ENCODE assay signal across 16 cellular contexts in the genomic region with DNA sequence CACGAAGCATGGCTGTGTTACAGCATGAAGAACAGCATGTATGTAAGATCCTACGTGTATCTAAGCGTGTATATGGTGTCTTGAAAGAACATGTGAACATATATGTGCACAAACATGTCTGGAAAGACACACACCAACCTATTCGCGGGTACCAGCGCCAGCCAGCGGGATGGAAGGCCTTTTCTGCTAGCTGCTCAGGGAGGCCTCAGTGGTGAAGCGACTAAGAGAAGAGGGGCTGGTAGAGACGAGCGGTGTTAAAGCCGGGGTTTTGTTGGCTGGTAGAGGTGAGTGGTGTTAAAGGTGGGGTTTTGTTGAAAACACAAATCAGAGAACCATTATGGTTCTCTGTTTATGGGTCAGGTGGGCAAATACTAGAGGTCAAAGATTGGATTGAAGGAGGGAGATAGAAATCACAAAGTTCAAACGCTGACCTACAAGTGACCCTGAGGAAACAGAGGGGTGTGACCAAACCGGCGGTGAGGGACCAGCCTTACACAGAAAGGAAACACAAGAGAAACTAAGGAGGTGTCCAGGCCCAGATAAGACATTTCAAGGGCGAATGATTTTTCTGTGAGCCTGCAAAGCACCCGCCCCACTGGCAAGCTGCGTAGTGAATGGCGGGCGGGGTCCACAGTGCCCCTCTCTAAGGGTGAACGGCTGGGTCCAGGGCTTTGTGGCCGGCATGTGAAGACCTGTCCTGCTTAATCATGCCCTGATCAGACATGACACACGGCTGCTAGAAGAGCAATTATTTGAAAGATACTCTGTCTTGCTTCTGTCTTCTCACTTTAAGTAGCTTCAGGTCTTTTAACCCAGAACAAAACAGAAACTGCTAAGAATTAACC. TPM values are rescaled to one million over a fixed set of nuclear protein-coding genes. Genes with fewer than 3 reads are reported as not detected.
A peak's percentile ranks its signal among the peaks of the same experiment; 100 is the strongest.
DNase-seq lines count a peak whose midpoint lies in the region; ATAC-seq, FAIRE-seq and TF ChIP-seq lines count a peak whose summit lies in the region.
"Had no signal": no experiment of that assay in that cellular context is flagged by ENCODE, and none has a peak within 500 bp of the region (broad histone marks: within the 10 kb centered on the region; RNA-seq: fewer than 3 reads in every experiment).

No MANE protein-coding gene starts in this region.

- CTCF ChIA-PET in K562 (lab: Yijun Ruan, JAX; ENCODE audit: low intra/inter-chr PET ratio) = no interaction called here

- intact Hi-C loops in K562 (cut with micrococcal nuclease) (no loop called here), lower leg skin (cut with DNase I; ENCODE audit: low total_unique reads) (no loop called here)

- H3K4me1 Mint-ChIP-seq in T-helper 2 cell treated with Interferon-gamma antibody and Interleukin-4, amounts not matched to agents 5 μg/mL and 100 μg/mL, for 36 hours (ENCODE audit: low read depth) = peaks cover 42% of the 10 kb centered on the region

- H3K27ac ChIP-seq in K562 (ENCODE audit: extremely low read depth, low read depth, low read length) = no peak overlapping the region
- peak overlapping the region; percentile 31 for H3K27ac ChIP-seq in stomach smooth muscle (ENCODE audit: low read length)
- H3K27ac ChIP-seq: 22Rv1, neural progenitor cell had no signal

- no peaks in the 10 kb centered on the region for H3K9me1 ChIP-seq in K562 (ENCODE audit: control insufficient read depth, insufficient read depth, low read length)

- peaks cover 12% of the 10 kb centered on the region; the same call in 1 of the 2 replicates for H4K20me1 ChIP-seq in K562 (replicated peaks; ENCODE audit: control insufficient read depth, insufficient read depth, low read length)

- TF ChIP-seq POLR2A in K562 (conservative IDR thresholded peaks at IDR 0.05) = no peak
- TF ChIP-seq POLR2A in lower leg skin (IDR thresholded peaks at IDR 0.05) = no peak

- no peak for TF ChIP-seq RAD21 in K562 (CRISPR knock-in tag; conservative IDR thresholded peaks at IDR 0.05 in 1 of 2, IDR thresholded peaks at IDR 0.05 in 1 of 2)

- H3K9me3 ChIP-seq in K562 (replicated peaks; ENCODE audit: control insufficient read depth, insufficient read depth, low read depth, low read length) = no peaks in the 10 kb centered on the region
- no peaks in the 10 kb centered on the region for H3K9me3 ChIP-seq in stomach smooth muscle (ENCODE audit: control insufficient read depth in 2 of 2, low read length in 2 of 2)

- no TSS peak for BruUV-seq in K562 (replicated peaks; lab: Mats Ljungman, UMichigan)

- peak; percentile 67 for FAIRE-seq in K562 (lab: Jason Lieb, UNC)

- no peak overlapping the region for H2AFZ ChIP-seq in K562 (ENCODE audit: low read depth, low read length)
- H2AFZ ChIP-seq: GM23338, neural progenitor cell had no signal

- H3K4me1 ChIP-seq in K562 (replicated peaks in 1 of 2; ENCODE audit: control insufficient read depth in 2 of 2, insufficient read depth in 2 of 2, low read length in 2 of 2) (peaks cover 6 to 17% of the 10 kb centered on the region in 2 experiments; a peak in 4 of 5 replicates), stomach smooth muscle (ENCODE audit: control insufficient read depth, insufficient read depth, low read length) (peaks cover 29% of the 10 kb centered on the region)

- H3K27me3 Mint-ChIP-seq in T-helper 2 cell treated with Interferon-gamma antibody and Interleukin-4, amounts not matched to agents 5 μg/mL and 100 μg/mL, for 36 hours (ENCODE audit: low read depth) = peaks cover 8% of the 10 kb centered on the region

- H3K36me3 ChIP-seq in K562 (ENCODE audit: control insufficient read depth, insufficient read depth, low read length) = peaks cover 3% of the 10 kb centered on the region; the same call in 2 of the 3 replicates
- H3K36me3 ChIP-seq in stomach smooth muscle (ENCODE audit: control insufficient read depth in 2 of 2, insufficient read depth in 2 of 2, low read length in 2 of 2) = no peaks in the 10 kb centered on the region
- H3K36me3 ChIP-seq: neural progenitor cell had no signal

- peaks cover 7% of the 10 kb centered on the region for H3K36me3 Mint-ChIP-seq in T-helper 2 cell treated with Interferon-gamma antibody and Interleukin-4, amounts not matched to agents 5 μg/mL and 100 μg/mL, for 36 hours (ENCODE audit: low read depth)

- ATAC-seq in K562 (peak; percentile 49), HG02973 (IDR thresholded peaks at IDR 0.05; ENCODE audit: unreplicated experiment) (no peak)
- ATAC-seq: GM23338 had no signal

- DNase-seq in T-helper 2 cell treated with Interferon-gamma antibody and Interleukin-4, amounts not matched to agents 5 μg/mL and 100 μg/mL, for 36 hours (ENCODE audit: low spot score) = no peak
- DNase-seq in T-helper 2 cell = no peak
- peak in 1 of 4 experiments; percentile 56 for DNase-seq in K562 (ENCODE audit: extremely low read depth in 1 of 4, low spot score in 3 of 4)
- DNase-seq in kidney tubule cell (ENCODE audit: low spot score) = peak; percentile 73
- no peak for DNase-seq in iPS-NIHi11 (ENCODE audit: low spot score)
- no peak for DNase-seq in lower leg skin (ENCODE audit: low spot score in 2 of 2)
- DNase-seq: cortex of kidney; hippocampal formation; KBM-7; stimulated activated CD4-positive, alpha-beta T cell treated with anti-CD3 and anti-CD28 coated beads, Interleukin-4, amount 100 ng/mL, for 24 hours; SW 1271 had no signal

- TF ChIP-seq CTCF in K562 (IDR thresholded peaks at IDR 0.05 in 2 of 3, conservative IDR thresholded peaks at IDR 0.05 in 1 of 3; ENCODE audit: insufficient read depth in 2 of 3, low read depth in 1 of 3, low read length in 3 of 3) (no peak), lower leg skin (IDR thresholded peaks at IDR 0.05) (no peak)

- H3K4me3 Mint-ChIP-seq in T-helper 2 cell treated with Interferon-gamma antibody and Interleukin-4, amounts not matched to agents 5 μg/mL and 100 μg/mL, for 36 hours = peak overlapping the region; percentile 44
- H3K4me3 Mint-ChIP-seq: GM23338, neural progenitor cell had no signal

- POLR2A ChIA-PET in K562 (lab: Yijun Ruan, JAX) = no interaction called here

- H3K4me3 ChIP-seq in K562 = no peak overlapping the region
- H3K4me3 ChIP-seq in stomach smooth muscle (ENCODE audit: low read length in 2 of 2) = no peak overlapping the region
- H3K4me3 ChIP-seq in lower leg skin (ENCODE audit: low read depth, poor library complexity, severe bottlenecking) = no peak overlapping the region
- H3K4me3 ChIP-seq: GM23338, neural progenitor cell had no signal

- H3K27ac Mint-ChIP-seq in T-helper 2 cell treated with Interferon-gamma antibody and Interleukin-4, amounts not matched to agents 5 μg/mL and 100 μg/mL, for 36 hours = no peak overlapping the region
- H3K27ac Mint-ChIP-seq: GM23338, neural progenitor cell had no signal

- no peaks in the 10 kb centered on the region for H3K27me3 ChIP-seq in K562 (ENCODE audit: control insufficient read depth in 2 of 2, insufficient read depth in 2 of 2, low read length in 2 of 2)
- H3K27me3 ChIP-seq in stomach smooth muscle (ENCODE audit: control insufficient read depth in 1 of 2, insufficient read depth in 2 of 2, low read length in 2 of 2) = no peaks in the 10 kb centered on the region
- H3K27me3 ChIP-seq: neural progenitor cell had no signal

- 48% methylated on average over 17 of the region's 22 CpGs for WGBS in K562 (ENCODE audit: insufficient coverage, low coverage, missing lambda C conversion rate)
- WGBS in lower leg skin, 2 donors = 54 to 61% methylated on average over 21 of the region's 22 CpGs

- H3K9ac ChIP-seq in K562 (ENCODE audit: insufficient read depth in 1 of 2, low read depth in 2 of 2, low read length in 2 of 2) (0 out of 4 replicates have a peak overlapping the region, but pooled peaks of 1 of the 2 experiments have one; percentile 21), stomach smooth muscle (ENCODE audit: low read length in 2 of 2) (no peak overlapping the region)
- H3K9ac ChIP-seq: neural progenitor cell had no signal

- H3K79me2 ChIP-seq in K562 (ENCODE audit: control insufficient read depth, insufficient read depth, low read length) = peaks cover 29% of the 10 kb centered on the region

- in situ Hi-C loops in K562 (cut with MboI) = no loop called here

- peak overlapping the region; percentile 40; the same call in 1 of the 2 replicates for H3K4me2 ChIP-seq in K562 (ENCODE audit: insufficient read depth, low read length)
- H3K4me2 ChIP-seq: GM23338, neural progenitor cell had no signal

- no peaks in the 10 kb centered on the region for H3K9me3 Mint-ChIP-seq in T-helper 2 cell treated with Interferon-gamma antibody and Interleukin-4, amounts not matched to agents 5 μg/mL and 100 μg/mL, for 36 hours
- H3K9me3 Mint-ChIP-seq: GM23338, neural progenitor cell had no signal

- no peak for TF ChIP-seq EP300 in K562 (IDR thresholded peaks at IDR 0.05; ENCODE audit: low read length)

RNA-seq across cellular contexts. Expression of gene ZCCHC14, which starts 8.1 kb away (rescaled TPM):
- 12.3 and 12.8 TPM in 2 replicates for total RNA-seq in K562 (2011; cell fraction: chromatin; rRNA removed; ENCODE audit: low replicate concordance)
- 8.2 and 10.7 TPM in 2 replicates for total RNA-seq in K562 (2011; cell fraction: nucleolus; rRNA removed)
- 7.7 and 8.7 TPM in 2 replicates for total RNA-seq in K562 (2011; cell fraction: nucleoplasm; rRNA removed)
- total RNA-seq in K562 (2014; rRNA removed) (3.0 and 3.6 TPM in 2 replicates), K562 (2014; rRNA removed; fragmentation: Illumina TruSeq; extraction: Trizol) (2.1 and 2.3 TPM in 2 replicates), K562 (2015; rRNA removed; fragmentation: Illumina TruSeq; extraction: Trizol) (2.9 and 3.3 TPM in 2 replicates), K562 (2021) (12.4 and 12.8 TPM in 2 replicates), lower leg skin (10 to 100 TPM; 13.7 to 25.4 (median 23.6) TPM)
- polyA plus RNA-seq in K562 (2011; rRNA removed) (1.8 and 2.4 TPM in 2 replicates), K562 (2014; fragmentation: Illumina TruSeq; extraction: Trizol) (5.9 and 6.0 TPM in 2 replicates), K562 (2014; fragmentation: Nextera tagmentation; extraction: Ambion mirVana) (1 to 10 TPM; 1.5 TPM), K562 (2014; rRNA removed) (5.1 and 5.5 TPM in 2 replicates)
- polyA plus RNA-seq in K562 (2011; cell fraction: cytosol; rRNA removed) = 1.9 and 2.9 TPM in 2 replicates
- 8.2 and 15.7 TPM in 2 replicates for polyA plus RNA-seq in K562 (2011; cell fraction: nucleus; rRNA removed)
- 7.3 and 8.2 TPM in 2 replicates for polyA plus RNA-seq in K562 (2012)
- polyA minus RNA-seq in K562 (2011; rRNA and poly(A)+ RNA removed) = 2.8 and 3.0 TPM in 2 replicates
- polyA minus RNA-seq in K562 (2011; cell fraction: cytosol; rRNA and poly(A)+ RNA removed) = 5.0 and 7.8 TPM in 2 replicates
- 6.2 and 6.7 TPM in 2 replicates for polyA minus RNA-seq in K562 (2011; cell fraction: nucleus; rRNA and poly(A)+ RNA removed)
